16 cellular contexts compared by ENCODE assay signal in genomic region chr15:53843166-53843565, GRCh38.
DNase-seq lines count a peak whose midpoint lies in the region; ATAC-seq, FAIRE-seq and TF ChIP-seq lines count a peak whose summit lies in the region.
"Had no signal": no experiment of that assay in that cellular context is flagged by ENCODE, and none has a peak within 500 bp of the region (broad histone marks: within the 10 kb centered on the region; RNA-seq: fewer than 3 reads in every experiment).

No MANE protein-coding gene starts in this region.

- H3K9me3 ChIP-seq in HepG2 (ENCODE audit: low read length) (no peaks in the 10 kb centered on the region), right lobe of liver (no peaks in the 10 kb centered on the region), prostate gland (no peaks in the 10 kb centered on the region)
- H3K9me3 ChIP-seq: BLaER1 treated with 17β-estradiol and CSF1 and Interleukin-3, amounts not matched to agents 10 nM and 100 nM had no signal

- no peak for FAIRE-seq in HepG2 (lab: Jason Lieb, UNC)
- FAIRE-seq: GM18507 had no signal

- H3K4me3 Mint-ChIP-seq in progenitor cell of endocrine pancreas (ENCODE audit: low read depth) = no peak overlapping the region
- H3K4me3 Mint-ChIP-seq: CD4-positive, CD25-positive, alpha-beta regulatory T cell; HFFc6 had no signal

- TF ChIP-seq EP300 in HepG2 (IDR thresholded peaks at IDR 0.05; ENCODE audit: low read depth in 2 of 2, low read length in 2 of 2) (no peak), HepG2 (CRISPR knock-in tag; IDR thresholded peaks at IDR 0.05; ENCODE audit: borderline replicate concordance) (no peak)

- CTCF ChIA-PET in HepG2 (lab: Yijun Ruan, JAX; ENCODE audit: low intra/inter-chr PET ratio, low total read pairs) = no interaction called here

- intact Hi-C loops in HepG2 (cut with micrococcal nuclease; ENCODE audit: unreplicated experiment) = loop anchor here (1.0 kb wide), 1 partner anchor 10 kb away; no protein-coding TSS in a partner anchor
- intact Hi-C loops in right lobe of liver (cut with DNase I) = no loop called here
- intact Hi-C loops in prostate gland (cut with DNase I) = no loop called here

- H3K27ac Mint-ChIP-seq in progenitor cell of endocrine pancreas = peak overlapping the region; percentile 94
- H3K27ac Mint-ChIP-seq: HFFc6 had no signal

- no peaks in the 10 kb centered on the region for H4K20me1 ChIP-seq in HepG2 (ENCODE audit: insufficient read depth, low read length)
- H4K20me1 ChIP-seq: BLaER1 treated with 17β-estradiol and CSF1 and Interleukin-3, amounts not matched to agents 10 nM and 100 nM had no signal

- DNase-seq in HepG2 (ENCODE audit: low spot score) = no peak
- DNase-seq in right lobe of liver = no peak
- peak; percentile 73 for DNase-seq in kidney glomerular epithelial cell (lab: John Stamatoyannopoulos, UW)
- no peak for DNase-seq in progenitor cell of endocrine pancreas (ENCODE audit: low spot score, unreplicated experiment)
- DNase-seq in HuH-7.5 (ENCODE audit: low spot score) = no peak
- DNase-seq in prostate gland (ENCODE audit: low spot score) = no peak
- no peak for DNase-seq in NCI-H69 (lab: John Stamatoyannopoulos, UW)
- DNase-seq: ACHN, Calu3, DMS 273 treated with DMSO at 0.1 percent for 48 hours, HCEC 1CT, HFFc6 had no signal

- H3K27me3 ChIP-seq in HepG2 (ENCODE audit: control insufficient read depth in 1 of 2, insufficient read depth in 2 of 2, low read length in 2 of 2) = no peaks in the 10 kb centered on the region
- H3K27me3 ChIP-seq in right lobe of liver = no peaks in the 10 kb centered on the region
- H3K27me3 ChIP-seq in prostate gland (replicated peaks; ENCODE audit: insufficient read depth) = peaks cover 2% of the 10 kb centered on the region
- H3K27me3 ChIP-seq: BLaER1 treated with 17β-estradiol and CSF1 and Interleukin-3, amounts not matched to agents 10 nM and 100 nM had no signal

- no peak for TF ChIP-seq POLR2A in HepG2 (IDR thresholded peaks at IDR 0.05; ENCODE audit: insufficient read depth in 1 of 2, low read depth in 2 of 2, low read length in 2 of 2)
- TF ChIP-seq POLR2A in right lobe of liver (IDR thresholded peaks at IDR 0.05) = no peak
- no peak for TF ChIP-seq POLR2A in prostate gland (IDR thresholded peaks at IDR 0.05)

- no TSS peak for BruUV-seq in HepG2 (replicated peaks; lab: Mats Ljungman, UMichigan)

- 98% methylated on average over 2 of the region's 2 CpGs for WGBS in HepG2 (ENCODE audit: low lambda C conversion rate)
- 80% methylated on average over 2 of the region's 2 CpGs for WGBS in right lobe of liver (ENCODE audit: insufficient coverage, low coverage, low lambda C conversion rate, missing lambda C conversion rate)
- WGBS in prostate gland = 91% methylated on average over 2 of the region's 2 CpGs

- TF ChIP-seq CTCF in HepG2 (CRISPR knock-in tag; IDR thresholded peaks at IDR 0.05) (no peak), right lobe of liver (IDR thresholded peaks at IDR 0.05) (no peak), progenitor cell of endocrine pancreas (IDR thresholded peaks at IDR 0.05; ENCODE audit: unreplicated experiment) (no peak), prostate gland (IDR thresholded peaks at IDR 0.05) (no peak)

- in situ Hi-C loops in HepG2 (cut with HindIII; ENCODE audit: extremely low pct_ligation_motif_present, low pct_unique_long_range_greater_than_20kb) = loop anchor here (25.0 kb wide), 1 partner anchor 381 kb away; no protein-coding TSS in a partner anchor

- no peaks in the 10 kb centered on the region for H3K36me3 ChIP-seq in HepG2 (replicated peaks in 1 of 2; ENCODE audit: control insufficient read depth in 1 of 2, insufficient read depth in 2 of 2, low read length in 2 of 2)
- no peaks in the 10 kb centered on the region for H3K36me3 ChIP-seq in right lobe of liver
- no peaks in the 10 kb centered on the region for H3K36me3 ChIP-seq in prostate gland
- H3K36me3 ChIP-seq: BLaER1 treated with 17β-estradiol and CSF1 and Interleukin-3, amounts not matched to agents 10 nM and 100 nM had no signal

- H3K4me1 Mint-ChIP-seq in progenitor cell of endocrine pancreas (ENCODE audit: low read depth) = peaks cover 38% of the 10 kb centered on the region
- H3K4me1 Mint-ChIP-seq: CD4-positive, CD25-positive, alpha-beta regulatory T cell had no signal

- H3K9me3 Mint-ChIP-seq in progenitor cell of endocrine pancreas (ENCODE audit: low read depth) = peaks cover 5% of the 10 kb centered on the region

- H3K4me1 ChIP-seq in HepG2 (ENCODE audit: insufficient read depth, low read length) (peaks cover 71% of the 10 kb centered on the region), right lobe of liver (no peaks in the 10 kb centered on the region), prostate gland (replicated peaks) (no peaks in the 10 kb centered on the region)

- H2AFZ ChIP-seq in HepG2 (ENCODE audit: low read length) = no peak overlapping the region

- peaks cover 10% of the 10 kb centered on the region for H3K36me3 Mint-ChIP-seq in progenitor cell of endocrine pancreas (ENCODE audit: insufficient read depth)
- H3K36me3 Mint-ChIP-seq: CD4-positive, CD25-positive, alpha-beta regulatory T cell had no signal

- TF ChIP-seq RAD21 in HepG2 (CRISPR knock-in tag; IDR thresholded peaks at IDR 0.05) = no peak

- ATAC-seq in HepG2 (no peak), right lobe of liver (no peak)

- H3K4me2 ChIP-seq in HepG2 (ENCODE audit: low read depth, low read length) = no peak overlapping the region

- H3K9ac ChIP-seq in HepG2 (ENCODE audit: insufficient read depth, low read depth, low read length) = peak overlapping the region; percentile 60; the same call in 1 of the 2 replicates
- H3K9ac ChIP-seq: BLaER1 treated with 17β-estradiol and CSF1 and Interleukin-3, amounts not matched to agents 10 nM and 100 nM had no signal

- no peak overlapping the region for H3K4me3 ChIP-seq in HepG2 (replicated peaks in 1 of 3; ENCODE audit: insufficient read depth in 1 of 3, low read depth in 2 of 3, low read length in 3 of 3)
- H3K4me3 ChIP-seq in right lobe of liver = no peak overlapping the region
- H3K4me3 ChIP-seq in prostate gland = no peak overlapping the region
- H3K4me3 ChIP-seq: BLaER1 treated with 17β-estradiol and CSF1 and Interleukin-3, amounts not matched to agents 10 nM and 100 nM had no signal

- H3K79me2 ChIP-seq in HepG2 (ENCODE audit: insufficient read depth, low read length) = no peaks in the 10 kb centered on the region

- POLR2A ChIA-PET in HepG2 (lab: Yijun Ruan, JAX) = no interaction called here

- no peaks in the 10 kb centered on the region for H3K27me3 Mint-ChIP-seq in progenitor cell of endocrine pancreas

- H3K27ac ChIP-seq in HepG2 (ENCODE audit: extremely low read length, insufficient read depth, low read length) = peak overlapping the region; percentile 80
- H3K27ac ChIP-seq in right lobe of liver = no peak overlapping the region
- no peak overlapping the region for H3K27ac ChIP-seq in prostate gland
- H3K27ac ChIP-seq: 22Rv1; BLaER1 treated with 17β-estradiol and CSF1 and Interleukin-3, amounts not matched to agents 10 nM and 100 nM had no signal

TF ChIP-seq in HepG2, 621 proteins besides CTCF, POLR2A, EP300 and RAD21:
- no peak for TF ChIP-seq ZNF629 (CRISPR knock-in tag; conservative IDR thresholded peaks at IDR 0.05)
- peak; percentile 91 for TF ChIP-seq ZNF263 (CRISPR knock-in tag; IDR thresholded peaks at IDR 0.05)
- no peak for TF ChIP-seq THAP8 (CRISPR knock-in tag; IDR thresholded peaks at IDR 0.05; ENCODE audit: borderline replicate concordance)
- TF ChIP-seq HNF1B (CRISPR knock-in tag; IDR thresholded peaks at IDR 0.05) = no peak
- TF ChIP-seq FOXA1 (IDR thresholded peaks at IDR 0.05) = no peak
- TF ChIP-seq FOXA1 (CRISPR knock-in tag; IDR thresholded peaks at IDR 0.05) = no peak
- no peak for TF ChIP-seq RBFOX2 (IDR thresholded peaks at IDR 0.05; ENCODE audit: low read depth, low read length)
- no peak for TF ChIP-seq MED13 (CRISPR knock-in tag; IDR thresholded peaks at IDR 0.05)
- no peak for TF ChIP-seq TSC22D2 (CRISPR knock-in tag; IDR thresholded peaks at IDR 0.05; ENCODE audit: borderline replicate concordance)
- TF ChIP-seq TCF7 (IDR thresholded peaks at IDR 0.05; ENCODE audit: low read depth) = no peak
- no peak for TF ChIP-seq SNAPC5 (CRISPR knock-in tag; IDR thresholded peaks at IDR 0.05; ENCODE audit: borderline replicate concordance)
- TF ChIP-seq WIZ (CRISPR knock-in tag; IDR thresholded peaks at IDR 0.05) = no peak
- 0 out of 2 replicates have a peak, but pooled peaks have one; percentile 17 for TF ChIP-seq GFI1 (CRISPR knock-in tag; IDR thresholded peaks at IDR 0.05; ENCODE audit: borderline replicate concordance)
- no peak for TF ChIP-seq NR3C1 (CRISPR knock-in tag; IDR thresholded peaks at IDR 0.05)
- no peak for TF ChIP-seq SNAI1 (CRISPR knock-in tag; IDR thresholded peaks at IDR 0.05; ENCODE audit: borderline replicate concordance)
- no peak for TF ChIP-seq MBNL3 (CRISPR knock-in tag; conservative IDR thresholded peaks at IDR 0.05)
TF ChIP-seq in HepG2: peak in this region for 2.
